ENCODE assay signal across 11 cellular contexts in the genomic region with DNA sequence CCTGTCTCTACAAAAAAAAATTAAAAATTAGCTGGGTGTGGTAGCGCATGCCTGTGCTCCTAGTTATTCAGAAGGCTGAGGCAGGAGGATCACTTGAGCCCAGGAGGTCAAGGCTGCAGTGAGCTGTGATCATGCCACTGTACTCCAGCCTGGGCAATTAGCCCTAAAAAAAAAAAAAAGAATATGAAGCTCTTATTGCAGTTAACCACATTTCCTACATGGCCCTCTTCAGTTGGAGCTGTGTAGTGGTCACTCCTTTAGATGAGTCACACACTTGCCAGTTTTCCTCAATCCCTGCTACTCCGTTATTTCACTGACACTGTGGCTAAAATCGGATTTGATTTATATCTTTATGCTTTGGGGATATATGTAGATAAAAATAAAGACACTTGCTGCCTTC. TPM values are rescaled to one million over a fixed set of nuclear protein-coding genes. Genes with fewer than 3 reads are reported as not detected.
DNase-seq lines count a peak whose midpoint lies in the region; ATAC-seq and TF ChIP-seq lines count a peak whose summit lies in the region.
"Had no signal": no experiment of that assay in that cellular context is flagged by ENCODE, and none has a peak within 500 bp of the region (broad histone marks: within the 10 kb centered on the region; RNA-seq: fewer than 3 reads in every experiment).

No MANE protein-coding gene starts in this region.

- peaks cover 95% of the 10 kb centered on the region for H3K79me2 ChIP-seq in HCT116 (ENCODE audit: insufficient read depth, low read length)

- no peak for TF ChIP-seq RAD21 in HCT116 (IDR thresholded peaks at IDR 0.05; ENCODE audit: low read depth)

- POLR2A ChIA-PET in HCT116 (lab: Charles Lee) = interaction anchor here (3.0 kb wide), 1 partner anchor 11 kb away, joined by 32 read pairs; the partner anchor contains the start of gene NFYC

- peak; percentile 90 for DNase-seq in A172 (ENCODE audit: low spot score)
- DNase-seq in HCT116 (ENCODE audit: low read depth, low spot score) = no peak
- DNase-seq in SJSA1 (ENCODE audit: low read depth in 1 of 2, low spot score in 2 of 2) = peak; percentile 40 to 52
- peak; percentile 43 to 51 for DNase-seq in foreskin fibroblast
- DNase-seq in effector CD4-positive, alpha-beta T cell = no peak
- DNase-seq in esophagus muscularis mucosa (ENCODE audit: extremely low spot score) = no peak
- DNase-seq in posterior cingulate gyrus = no peak
- DNase-seq: CD4-positive, alpha-beta memory T cell; NK-92 treated with Interleukin-12 subunit alpha and Interleukin-12 subunit beta, amount 100 ng/mL, for 24 hours had no signal

- BruUV-seq in HCT116 (replicated peaks; lab: Mats Ljungman, UMichigan) = no TSS peak

- intact Hi-C loops in HCT116 (cut with micrococcal nuclease) = no loop called here
- intact Hi-C loops in esophagus muscularis mucosa (cut with DNase I) = no loop called here
- intact Hi-C loops in posterior cingulate gyrus (cut with DNase I) = no loop called here

- H3K4me2 ChIP-seq in HCT116 (ENCODE audit: low read length) = peak overlapping the region; percentile 52

- no peak for TF ChIP-seq EP300 in esophagus muscularis mucosa (IDR thresholded peaks at IDR 0.05)

- no peaks in the 10 kb centered on the region for H3K27me3 ChIP-seq in HCT116 (ENCODE audit: insufficient read depth, low read length)
- H3K27me3 ChIP-seq in SJSA1 (replicated peaks) = no peaks in the 10 kb centered on the region
- H3K27me3 ChIP-seq in esophagus muscularis mucosa = no peaks in the 10 kb centered on the region

- H2AFZ ChIP-seq in HCT116 (ENCODE audit: low read depth, low read length, poor library complexity, severe bottlenecking) = no peak overlapping the region

- H3K4me3 ChIP-seq in HCT116 (replicated peaks in 1 of 2; ENCODE audit: low read depth in 1 of 2, low read length in 2 of 2) = no peak overlapping the region
- H3K4me3 ChIP-seq in SJSA1 = no peak overlapping the region
- no peak overlapping the region for H3K4me3 ChIP-seq in foreskin fibroblast (ENCODE audit: low read depth in 1 of 2, low read length in 2 of 2)
- no peak overlapping the region for H3K4me3 ChIP-seq in esophagus muscularis mucosa
- H3K4me3 ChIP-seq: skin epidermis had no signal

- H3K4me1 ChIP-seq in HCT116 (ENCODE audit: control insufficient read depth in 1 of 2, insufficient read depth in 2 of 2, low read length in 2 of 2) = peaks cover 21 to 39% of the 10 kb centered on the region in 2 experiments
- peaks cover 12% of the 10 kb centered on the region for H3K4me1 ChIP-seq in SJSA1 (replicated peaks)
- peaks cover 31 to 58% (median 41%) of the 10 kb centered on the region in 4 donors for H3K4me1 ChIP-seq in esophagus muscularis mucosa

- no peaks in the 10 kb centered on the region; the same call in 1 of the 2 replicates for H3K9me2 ChIP-seq in HCT116 (ENCODE audit: insufficient read depth)

- H3K9me3 ChIP-seq in HCT116 (ENCODE audit: control insufficient read depth in 1 of 2, insufficient read depth in 1 of 2, low read depth in 1 of 2, low read length in 2 of 2) = no peaks in the 10 kb centered on the region
- no peaks in the 10 kb centered on the region for H3K9me3 ChIP-seq in SJSA1 (replicated peaks)
- H3K9me3 ChIP-seq in esophagus muscularis mucosa = no peaks in the 10 kb centered on the region

- no peaks in the 10 kb centered on the region; the same call in 1 of the 2 replicates for H4K20me1 ChIP-seq in HCT116 (ENCODE audit: insufficient read depth)

- 71% methylated on average over 3 of the region's 3 CpGs for WGBS in esophagus muscularis mucosa

- H3K36me3 ChIP-seq in HCT116 (ENCODE audit: control insufficient read depth in 1 of 2, insufficient read depth in 2 of 2, low read length in 2 of 2) (no peaks in the 10 kb centered on the region), SJSA1 (no peaks in the 10 kb centered on the region), esophagus muscularis mucosa (no peaks in the 10 kb centered on the region)

- no peak for TF ChIP-seq CTCF in HCT116 (IDR thresholded peaks at IDR 0.05 in 2 of 3, conservative IDR thresholded peaks at IDR 0.05 in 1 of 3; ENCODE audit: borderline replicate concordance in 1 of 3, insufficient read depth in 1 of 3, low read depth in 2 of 3, low read length in 2 of 3)
- TF ChIP-seq CTCF in foreskin fibroblast (IDR thresholded peaks at IDR 0.05; ENCODE audit: low read depth, low read length) = no peak
- TF ChIP-seq CTCF in esophagus muscularis mucosa (IDR thresholded peaks at IDR 0.05) = no peak

- H3K27ac ChIP-seq in HCT116 (ENCODE audit: low read depth, low read length) = 0 out of 2 replicates have a peak overlapping the region, but pooled peaks have one; percentile 22
- H3K27ac ChIP-seq in SJSA1 = 0 out of 2 replicates have a peak overlapping the region, but pooled peaks have one; percentile 6
- no peak overlapping the region for H3K27ac ChIP-seq in esophagus muscularis mucosa (replicated peaks in 1 of 4)
- H3K27ac ChIP-seq: skin epidermis had no signal

- CTCF ChIA-PET in HCT116 (lab: Charles Lee) = interaction anchor here (1.2 kb wide), 1 partner anchor 12 kb away, joined by 6 read pairs; the partner anchor contains the start of gene NFYC

- ATAC-seq in HCT116 (peak; percentile 83), HG02973 (IDR thresholded peaks at IDR 0.05; ENCODE audit: unreplicated experiment) (no peak)

- peak overlapping the region; percentile 21; the same call in 1 of the 2 replicates for H3K9ac ChIP-seq in HCT116 (ENCODE audit: low read length)

- RAD21 ChIA-PET in HCT116 (lab: Charles Lee; ENCODE audit: low non-redundant PET in 1 of 2, low total read pairs in 2 of 2, uncharacterized antibody in 2 of 2, unreplicated experiment in 2 of 2) = interaction anchor here (0.7 kb wide), 2 partner anchors 67 to 102 kb away, joined by 3 to 4 read pairs; no protein-coding TSS in a partner anchor

- TF ChIP-seq POLR2A in HCT116 (IDR thresholded peaks at IDR 0.05; ENCODE audit: borderline replicate concordance, extremely low read depth, insufficient read depth, insufficient read length) (no peak), esophagus muscularis mucosa (IDR thresholded peaks at IDR 0.05; ENCODE audit: low read depth) (no peak)

TF ChIP-seq in HCT116, 20 proteins besides CTCF, POLR2A, EP300 and RAD21:
- TF ChIP-seq SP1 (IDR thresholded peaks at IDR 0.05; ENCODE audit: low read depth) (0 out of 2 replicates have a peak, but pooled peaks have one; percentile 25), JUND (IDR thresholded peaks at IDR 0.05) (peak; percentile 43; the same call in 1 of the 2 replicates), FOSL1 (IDR thresholded peaks at IDR 0.05; ENCODE audit: low read depth) (peak; percentile 35; the same call in 1 of the 2 replicates), ZFX (IDR thresholded peaks at IDR 0.05) (no peak), EGR1 (IDR thresholded peaks at IDR 0.05; ENCODE audit: low read depth) (no peak), CBX3 (IDR thresholded peaks at IDR 0.05; ENCODE audit: low read depth) (0 out of 2 replicates have a peak, but pooled peaks have one; percentile 16)
- TF ChIP-seq, protein P1, sequence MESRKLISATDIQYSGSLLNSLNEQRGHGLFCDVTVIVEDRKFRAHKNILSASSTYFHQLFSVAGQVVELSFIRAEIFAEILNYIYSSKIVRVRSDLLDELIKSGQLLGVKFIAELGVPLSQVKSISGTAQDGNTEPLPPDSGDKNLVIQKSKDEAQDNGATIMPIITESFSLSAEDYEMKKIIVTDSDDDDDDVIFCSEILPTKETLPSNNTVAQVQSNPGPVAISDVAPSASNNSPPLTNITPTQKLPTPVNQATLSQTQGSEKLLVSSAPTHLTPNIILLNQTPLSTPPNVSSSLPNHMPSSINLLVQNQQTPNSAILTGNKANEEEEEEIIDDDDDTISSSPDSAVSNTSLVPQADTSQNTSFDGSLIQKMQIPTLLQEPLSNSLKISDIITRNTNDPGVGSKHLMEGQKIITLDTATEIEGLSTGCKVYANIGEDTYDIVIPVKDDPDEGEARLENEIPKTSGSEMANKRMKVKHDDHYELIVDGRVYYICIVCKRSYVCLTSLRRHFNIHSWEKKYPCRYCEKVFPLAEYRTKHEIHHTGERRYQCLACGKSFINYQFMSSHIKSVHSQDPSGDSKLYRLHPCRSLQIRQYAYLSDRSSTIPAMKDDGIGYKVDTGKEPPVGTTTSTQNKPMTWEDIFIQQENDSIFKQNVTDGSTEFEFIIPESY (IDR thresholded peaks at IDR 0.05; ENCODE audit: extremely low read depth, insufficient replicate concordance, low read length) = no peak
TF ChIP-seq in HCT116: peak in this region for 4.

RNA-seq across cellular contexts. Expression of gene NFYC, which starts 11.8 kb away (rescaled TPM):
- 27.3 and 28.2 TPM in 2 replicates for total RNA-seq in A172 (2014; rRNA removed; shearing (Covaris generic))
- total RNA-seq in HCT116 (2021; ENCODE audit: unreplicated experiment) (63.3 TPM), esophagus muscularis mucosa (10 to 100 TPM; 30.0 to 54.2 (median 46.6) TPM)
- polyA plus RNA-seq in HCT116 (2012) = 70.5 and 71.3 TPM in 2 replicates
- 23.5 and 32.5 TPM in 2 replicates for total RNA-seq in SJSA1 (2014; rRNA removed; shearing (Covaris generic))

RNA-seq across cellular contexts. Expression of gene RIMS3, which starts 37.8 kb away (rescaled TPM):
- 3.1 and 3.6 TPM in 2 replicates for total RNA-seq in A172 (2014; rRNA removed; shearing (Covaris generic))
- 9.0 TPM for total RNA-seq in HCT116 (2021; ENCODE audit: unreplicated experiment)
- polyA plus RNA-seq in HCT116 (2012) = 3.8 and 4.0 TPM in 2 replicates
- total RNA-seq in SJSA1 (2014; rRNA removed; shearing (Covaris generic)) = 0.68 and 0.78 TPM in 2 replicates
- 10 to 100 TPM in 2 of 4 donors, 1 to 10 TPM in 2; 5.4 to 15.7 (median 9.2) TPM for total RNA-seq in esophagus muscularis mucosa

Comparison
In these comparisons a context has a peak if more than half of its experiments do, and no peak if none do; other contexts are left out.
1. DNase-seq: peak in A172 (single experiment), SJSA1 (2 of 2) and foreskin fibroblast (2 of 2); none in HCT116 (single experiment), effector CD4-positive, alpha-beta T cell (single experiment), esophagus muscularis mucosa (single experiment) and posterior cingulate gyrus (0 of 10).
2. H3K27ac ChIP-seq: peak in HCT116 (single experiment) and SJSA1 (single experiment); none in esophagus muscularis mucosa (0 of 4).